25 cellular contexts compared by ENCODE assay signal in the genomic region with DNA sequence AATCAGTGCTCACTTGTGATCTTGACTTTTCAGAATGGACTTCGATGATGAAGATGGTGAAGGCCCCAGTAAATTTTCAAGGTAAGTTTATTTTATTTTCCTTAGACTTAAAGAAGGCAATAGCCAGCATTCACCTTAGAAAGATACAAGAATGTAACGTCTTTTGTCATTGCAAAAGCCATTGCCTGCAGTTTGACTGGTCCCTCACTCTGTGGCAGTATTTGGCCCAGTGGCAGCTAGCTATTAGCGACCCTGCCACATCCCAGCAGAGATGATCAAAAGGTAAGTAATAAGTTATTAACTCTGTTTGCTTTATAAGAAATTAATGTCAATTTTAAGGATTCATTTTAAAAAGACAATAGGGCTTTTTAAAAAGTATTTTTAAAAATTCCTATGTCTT. TPM values are rescaled to one million over a fixed set of nuclear protein-coding genes. Genes with fewer than 3 reads are reported as not detected.
"Had no signal": no experiment of that assay in that cellular context is flagged by ENCODE, and none has a peak within 500 bp of the region (broad histone marks: within the 10 kb centered on the region; RNA-seq: fewer than 3 reads in every experiment).

No MANE protein-coding gene starts in this region.

- H3K36me3 ChIP-seq: brain microvascular endothelial cell, cardiac muscle cell, MG63, WERI-Rb-1 had no signal

- H3K27ac ChIP-seq: brain microvascular endothelial cell, cardiac muscle cell, PC-9, WERI-Rb-1 had no signal

- H3K4me1 Mint-ChIP-seq: activated CD4-positive, alpha-beta T cell treated with anti-CD3 and anti-CD28 coated beads for 36 hours; activated naive CD4-positive, alpha-beta T cell treated with anti-CD3 and anti-CD28 coated beads, Interleukin-2, amount 10 ng/mL, durations not matched to agents 7 days and 5 days had no signal

- H2AFZ ChIP-seq: PC-9 had no signal

- H3K4me2 ChIP-seq: PC-9 had no signal

- DNase-seq: activated CD4-positive, alpha-beta memory T cell treated with anti-CD3 and anti-CD28 coated beads, Interleukin-2, amount 10 ng/mL, durations not matched to agents 7 days and 5 days; activated CD4-positive, alpha-beta T cell treated with anti-CD3 and anti-CD28 coated beads for 36 hours; activated CD4-positive, alpha-beta T cell treated with anti-CD3 and anti-CD28 coated beads, Interleukin-2, amount 50 U/mL, for 1 hour; activated gamma-delta T cell treated with Interleukin-2 at 50 U/mL for 16 hours; activated naive CD4-positive, alpha-beta T cell treated with anti-CD3 and anti-CD28 coated beads, Interleukin-2, amount 10 ng/mL, durations not matched to agents 7 days and 5 days; activated naive CD8-positive, alpha-beta T cell treated with anti-CD3 and anti-CD28 coated beads for 36 hours; activated T-cell treated with anti-CD3 and anti-CD28 coated beads for 4 hours; activated T-cell treated with anti-CD3 and anti-CD28 coated beads, Interleukin-2, amount 50 U/mL, for 72 hours; brain microvascular endothelial cell; cerebellar nuclear complex; MG63; MV-4-11; NCI-H1092 treated with DMSO at 0.1 percent for 48 hours; NCI-H1417 treated with DMSO at 0.1 percent for 48 hours; NCI-H1694; NCI-H2029; NCI-H345; NCI-H510A; NCI-H526 treated with DMSO at 0.1 percent for 48 hours; PC-9; SHP77 treated with DMSO at 0.1 percent for 48 hours; WERI-Rb-1 had no signal

- ATAC-seq: activated CD4-positive, alpha-beta T cell treated with anti-CD3 and anti-CD28 coated beads for 36 hours; activated T-cell treated with anti-CD3 and anti-CD28 coated beads, Interleukin-2, amount 50 U/mL, for 72 hours had no signal

- H3K27ac Mint-ChIP-seq: activated CD4-positive, alpha-beta memory T cell treated with anti-CD3 and anti-CD28 coated beads, Interleukin-2, amount 10 ng/mL, durations not matched to agents 7 days and 5 days; activated CD4-positive, alpha-beta T cell treated with anti-CD3 and anti-CD28 coated beads for 36 hours; activated naive CD4-positive, alpha-beta T cell treated with anti-CD3 and anti-CD28 coated beads, Interleukin-2, amount 10 ng/mL, durations not matched to agents 7 days and 5 days; activated naive CD8-positive, alpha-beta T cell treated with anti-CD3 and anti-CD28 coated beads for 36 hours; activated T-cell treated with anti-CD3 and anti-CD28 coated beads, Interleukin-2, amount 50 U/mL, for 72 hours; activated T-helper 2 cell treated with anti-CD3 and anti-CD28 coated beads, Interferon-gamma antibody, Interleukin-2, Interleukin-4, amounts not matched to agents 10 μg/mL and 5 μg/mL and 100 μg/mL, durations not matched to agents 14 hours and 24 hours and 36 hours had no signal

- H3K27me3 ChIP-seq: brain microvascular endothelial cell, MG63 had no signal

- H3K4me3 Mint-ChIP-seq: activated CD4-positive, alpha-beta memory T cell treated with anti-CD3 and anti-CD28 coated beads, Interleukin-2, amount 10 ng/mL, durations not matched to agents 7 days and 5 days; activated CD4-positive, alpha-beta T cell treated with anti-CD3 and anti-CD28 coated beads for 36 hours; activated naive CD4-positive, alpha-beta T cell treated with anti-CD3 and anti-CD28 coated beads, Interleukin-2, amount 10 ng/mL, durations not matched to agents 7 days and 5 days; activated naive CD8-positive, alpha-beta T cell treated with anti-CD3 and anti-CD28 coated beads for 36 hours; activated T-cell treated with anti-CD3 and anti-CD28 coated beads, Interleukin-2, amount 50 U/mL, for 72 hours had no signal

- H3K36me3 Mint-ChIP-seq: activated naive CD4-positive, alpha-beta T cell treated with anti-CD3 and anti-CD28 coated beads, Interleukin-2, amount 10 ng/mL, durations not matched to agents 7 days and 5 days; activated naive CD8-positive, alpha-beta T cell treated with anti-CD3 and anti-CD28 coated beads for 36 hours had no signal

- H3K9me3 ChIP-seq: MG63 had no signal

- H3K9me3 Mint-ChIP-seq: activated CD4-positive, alpha-beta memory T cell treated with anti-CD3 and anti-CD28 coated beads, Interleukin-2, amount 10 ng/mL, durations not matched to agents 7 days and 5 days; activated naive CD4-positive, alpha-beta T cell treated with anti-CD3 and anti-CD28 coated beads, Interleukin-2, amount 10 ng/mL, durations not matched to agents 7 days and 5 days; activated naive CD8-positive, alpha-beta T cell treated with anti-CD3 and anti-CD28 coated beads for 36 hours; activated T-cell treated with anti-CD3 and anti-CD28 coated beads, Interleukin-2, amount 50 U/mL, for 72 hours; activated T-helper 2 cell treated with anti-CD3 and anti-CD28 coated beads, Interferon-gamma antibody, Interleukin-2, Interleukin-4, amounts not matched to agents 10 μg/mL and 5 μg/mL and 100 μg/mL, durations not matched to agents 14 hours and 24 hours and 36 hours had no signal

- H3K4me3 ChIP-seq: cardiac muscle cell, MG63, PC-9 had no signal

RNA-seq across cellular contexts. Expression of a gene that starts 53.7 kb away (rescaled TPM):
- total RNA-seq: activated CD4-positive, alpha-beta memory T cell treated with anti-CD3 and anti-CD28 coated beads, Interleukin-2, amount 10 ng/mL, durations not matched to agents 7 days and 5 days; activated CD8-positive, alpha-beta memory T cell treated with anti-CD3 and anti-CD28 coated beads for 36 hours; activated naive CD8-positive, alpha-beta T cell treated with anti-CD3 and anti-CD28 coated beads for 36 hours; activated T-helper 2 cell treated with anti-CD3 and anti-CD28 coated beads, Interferon-gamma antibody, Interleukin-2, Interleukin-4, amounts not matched to agents 10 μg/mL and 5 μg/mL and 100 μg/mL, durations not matched to agents 14 hours and 24 hours and 36 hours had no signal
